Comparison of ENCODE assay signal across 11 cellular contexts in genomic region chr12:20250761-20251160, GRCh38.
"Had no signal": no experiment of that assay in that cellular context is flagged by ENCODE, and none has a peak within 500 bp of the region (broad histone marks: within the 10 kb centered on the region; RNA-seq: fewer than 3 reads in every experiment).

No MANE protein-coding gene starts in this region.

- ATAC-seq: GM23338, HCT116 had no signal

- H3K4me3 ChIP-seq: GM23248, GM23338, HAP-1 had no signal

- H3K27ac ChIP-seq: GM23248 had no signal

- H3K4me2 ChIP-seq: GM23338 had no signal

- H3K27ac Mint-ChIP-seq: GM23338, H9, HFFc6 had no signal

- FAIRE-seq: H1, H54 had no signal

- H3K9me3 Mint-ChIP-seq: GM23338 had no signal

- DNase-seq: GM23248, GOT3, H7, H9, HCEC 1CT, HFFc6 had no signal

- H3K9me3 ChIP-seq: HAP-1 had no signal

- H3K4me1 ChIP-seq: HAP-1 had no signal
